18 cellular contexts compared by ENCODE assay signal in the genomic region with DNA sequence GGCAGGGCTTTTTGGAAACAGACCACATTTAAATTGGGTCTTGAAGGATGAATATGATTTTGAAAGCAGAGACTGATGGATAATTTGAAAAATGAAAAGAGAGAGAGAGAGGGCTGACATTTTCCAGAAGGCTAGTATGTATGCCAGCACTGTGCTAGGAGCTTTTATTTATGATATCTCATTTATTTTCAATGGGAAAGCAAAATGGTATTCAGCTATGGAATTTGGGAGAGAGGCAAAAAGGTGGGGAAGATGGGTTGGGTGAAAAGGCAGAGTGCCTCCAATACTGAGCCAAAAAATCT.
DNase-seq lines count a peak whose midpoint lies in the region; ATAC-seq, FAIRE-seq and TF ChIP-seq lines count a peak whose summit lies in the region.
"Had no signal": no experiment of that assay in that cellular context is flagged by ENCODE, and none has a peak within 500 bp of the region (broad histone marks: within the 10 kb centered on the region; RNA-seq: fewer than 3 reads in every experiment).

No MANE protein-coding gene starts in this region.

- ATAC-seq in heart right ventricle = no peak
- ATAC-seq: A549; CD8-positive, alpha-beta T cell; HCT116 had no signal

- no peak overlapping the region for H2BK5ac ChIP-seq in H1 (ENCODE audit: low read depth, low read length)
- H2BK5ac ChIP-seq in mesendoderm (ENCODE audit: low read length) = no peak overlapping the region

- no peak overlapping the region for H3K14ac ChIP-seq in H1 (ENCODE audit: insufficient read length)

- H2BK20ac ChIP-seq in H1 (ENCODE audit: low read length) = no peak overlapping the region

- H3K27me3 ChIP-seq in H1 (replicated peaks in 1 of 4; ENCODE audit: control insufficient read depth in 3 of 4, extremely low read depth in 1 of 4, insufficient read depth in 3 of 4, low read length in 3 of 4) (peaks cover 0 to 1% (median 0%) of the 10 kb centered on the region in 4 experiments; a peak in 1 of 7 replicates), mesendoderm (ENCODE audit: insufficient read depth, low read length, poor library complexity) (no peaks in the 10 kb centered on the region), breast epithelium (no peaks in the 10 kb centered on the region), adrenal gland (no peaks in the 10 kb centered on the region), heart right ventricle (no peaks in the 10 kb centered on the region)

- H3K56ac ChIP-seq in H1 (replicated peaks; ENCODE audit: insufficient read length, low read depth, low read length) (no peak overlapping the region), mesendoderm (ENCODE audit: low read length) (no peak overlapping the region)

- H4K20me1 ChIP-seq in H1 (replicated peaks in 1 of 2; ENCODE audit: control insufficient read depth in 1 of 2, insufficient read depth in 2 of 2, low read length in 2 of 2) = no peaks in the 10 kb centered on the region

- H2AK5ac ChIP-seq in H1 (ENCODE audit: low read depth, low read length) (no peak overlapping the region), mesendoderm (ENCODE audit: low read length) (no peak overlapping the region)

- H4K91ac ChIP-seq in H1 (replicated peaks; ENCODE audit: insufficient read length, low read length) = no peak overlapping the region

- TF ChIP-seq EP300 in H1 (IDR thresholded peaks at IDR 0.05; ENCODE audit: borderline replicate concordance in 1 of 2, low read depth in 2 of 2, low read length in 2 of 2) = no peak

- no peaks in the 10 kb centered on the region for H3K23me2 ChIP-seq in H1 (ENCODE audit: low read depth, low read length)

- peaks cover 2% of the 10 kb centered on the region; the same call in 1 of the 2 replicates for H3K79me1 ChIP-seq in H1 (ENCODE audit: low read depth, low read length)
- peaks cover 9% of the 10 kb centered on the region for H3K79me1 ChIP-seq in mesendoderm (ENCODE audit: low read length)

- H3K23ac ChIP-seq in H1 (ENCODE audit: insufficient read length) = no peak overlapping the region
- no peak overlapping the region for H3K23ac ChIP-seq in mesendoderm (ENCODE audit: low read length)

- H3K4me2 ChIP-seq in H1 (ENCODE audit: insufficient read depth in 1 of 2, low read depth in 2 of 2, low read length in 2 of 2) (0 out of 4 replicates have a peak overlapping the region, but pooled peaks of 1 of the 2 experiments have one; percentile 34), mesendoderm (ENCODE audit: low read length) (no peak overlapping the region)

- no peak for TF ChIP-seq CTCF in H1 (IDR thresholded peaks at IDR 0.05; ENCODE audit: control extremely low read depth in 1 of 3, insufficient read depth in 1 of 3, low read depth in 1 of 3, low read length in 3 of 3)
- no peak for TF ChIP-seq CTCF in breast epithelium (IDR thresholded peaks at IDR 0.05)
- TF ChIP-seq CTCF in adrenal gland (IDR thresholded peaks at IDR 0.05) = no peak
- TF ChIP-seq CTCF in heart right ventricle (IDR thresholded peaks at IDR 0.05) = no peak

- peak overlapping the region; percentile 15 for H4K5ac ChIP-seq in H1 (ENCODE audit: insufficient read length, low read depth, low read length)
- H4K5ac ChIP-seq in mesendoderm (ENCODE audit: low read length) = no peak overlapping the region

- H3K9ac ChIP-seq in H1 (replicated peaks in 1 of 4; ENCODE audit: extremely low read depth in 1 of 4, low read depth in 3 of 4, low read length in 3 of 4) (no peak overlapping the region), mesendoderm (ENCODE audit: low read length) (no peak overlapping the region)

- H2BK15ac ChIP-seq in H1 (ENCODE audit: low read length) (no peak overlapping the region), mesendoderm (replicated peaks; ENCODE audit: low read depth) (peak overlapping the region; percentile 57)

- H3K79me2 ChIP-seq in H1 (ENCODE audit: control insufficient read depth in 1 of 2, insufficient read depth in 2 of 2, low read length in 2 of 2) = peaks cover 0 to 45% of the 10 kb centered on the region in 2 experiments; a peak in 2 of 4 replicates
- peaks cover 29% of the 10 kb centered on the region for H3K79me2 ChIP-seq in mesendoderm (ENCODE audit: control insufficient read depth, insufficient read depth, low read length)

- no peak for FAIRE-seq in H1 (lab: Jason Lieb, UNC)
- FAIRE-seq: A549, D721Med, G401.6, GM12891, GM19239 had no signal

- no peak overlapping the region for H2BK120ac ChIP-seq in H1 (replicated peaks; ENCODE audit: low read depth, low read length)
- H2BK120ac ChIP-seq in mesendoderm (ENCODE audit: low read depth, low read length) = no peak overlapping the region

- no peak overlapping the region for H2BK12ac ChIP-seq in H1 (ENCODE audit: low read depth, low read length)

- DNase-seq in SK-N-DZ (ENCODE audit: low spot score) (peak; percentile 64), H1 (ENCODE audit: low read depth in 1 of 2, low spot score in 2 of 2) (no peak), mesendoderm (no peak), breast epithelium (ENCODE audit: low spot score in 2 of 2) (no peak), adrenal gland (no peak), heart right ventricle (no peak)
- DNase-seq in activated effector memory CD4-positive, alpha-beta T cell treated with Interleukin-2 at 50 U/mL for 16 hours = no peak
- DNase-seq: CD8-positive, alpha-beta T cell; COR-L47; DMS153; DMS79 treated with DMSO at 0.1 percent for 48 hours; EL had no signal

- H3K4me3 ChIP-seq in H1 (ENCODE audit: extremely low read depth in 1 of 4, insufficient read depth in 2 of 4, low read depth in 3 of 4, low read length in 4 of 4) (no peak overlapping the region), mesendoderm (ENCODE audit: low read length) (no peak overlapping the region), breast epithelium (no peak overlapping the region), adrenal gland (no peak overlapping the region), heart right ventricle (no peak overlapping the region)
- H3K4me3 ChIP-seq: A549 had no signal

- POLR2A ChIA-PET in H1 (lab: Charles Lee; ENCODE audit: partially characterized antibody) = no interaction called here

- H4K8ac ChIP-seq in H1 (ENCODE audit: extremely low read depth, insufficient read depth, low read length) (no peak overlapping the region), mesendoderm (ENCODE audit: low read depth, low read length) (no peak overlapping the region)

- H3K27ac ChIP-seq in H1 (ENCODE audit: low read depth, low read length) (no peak overlapping the region), mesendoderm (ENCODE audit: low read depth, low read length) (no peak overlapping the region), breast epithelium (no peak overlapping the region), adrenal gland (no peak overlapping the region), heart right ventricle (peak overlapping the region in 2 of 10 donors; percentile 4 to 20)
- H3K27ac ChIP-seq: A549 had no signal

- peaks cover 2 to 13% (median 7%) of the 10 kb centered on the region in 4 experiments; a peak in 4 of 7 replicates for H3K4me1 ChIP-seq in H1 (replicated peaks in 1 of 4; ENCODE audit: control insufficient read depth in 3 of 4, insufficient read depth in 4 of 4, low read length in 3 of 4)
- peaks cover 3% of the 10 kb centered on the region for H3K4me1 ChIP-seq in mesendoderm (ENCODE audit: control insufficient read depth, low read depth, low read length)
- H3K4me1 ChIP-seq in breast epithelium = no peaks in the 10 kb centered on the region
- peaks cover 0 to 25% of the 10 kb centered on the region in 2 donors for H3K4me1 ChIP-seq in adrenal gland (replicated peaks in 1 of 2)
- peaks cover 5 to 75% (median 33%) of the 10 kb centered on the region in 9 donors for H3K4me1 ChIP-seq in heart right ventricle

- no peak for TF ChIP-seq POLR2A in H1 (IDR thresholded peaks at IDR 0.05; ENCODE audit: control extremely low read depth in 1 of 2, low read depth in 2 of 2, low read length in 2 of 2)
- TF ChIP-seq POLR2A in breast epithelium (IDR thresholded peaks at IDR 0.05) = no peak
- no peak for TF ChIP-seq POLR2A in adrenal gland (IDR thresholded peaks at IDR 0.05)

- CTCF ChIA-PET in H1 (lab: Charles Lee; ENCODE audit: partially characterized antibody) = interaction anchor here (0.7 to 1.6 kb wide), 3 partner anchors 54 to 382 kb away, joined by 3 read pairs; no protein-coding TSS in a partner anchor

- H3K4ac ChIP-seq in H1 (replicated peaks; ENCODE audit: insufficient read length, low read depth, low read length) = no peak overlapping the region
- H3K4ac ChIP-seq in mesendoderm (ENCODE audit: low read depth, low read length) = no peak overlapping the region

- intact Hi-C loops in breast epithelium (cut with DNase I; ENCODE audit: low total_unique reads) (no loop called here), adrenal gland (cut with DNase I) (no loop called here), heart right ventricle (cut with DNase I) (loop anchor here in 2 of 10 donors (10.0 kb wide), 2 partner anchors 68 to 262 kb away; a partner anchor contains a TSS)

- no peak for TF ChIP-seq RAD21 in H1 (IDR thresholded peaks at IDR 0.05 in 1 of 2, conservative IDR thresholded peaks at IDR 0.05 in 1 of 2; ENCODE audit: low read depth in 2 of 2, low read length in 2 of 2)

- H3K36me3 ChIP-seq in H1 (ENCODE audit: control insufficient read depth in 2 of 4, insufficient read depth in 4 of 4, low read length in 3 of 4) = no peaks in the 10 kb centered on the region
- no peaks in the 10 kb centered on the region for H3K36me3 ChIP-seq in mesendoderm (ENCODE audit: control insufficient read depth, insufficient read depth, low read length)
- no peaks in the 10 kb centered on the region for H3K36me3 ChIP-seq in breast epithelium
- H3K36me3 ChIP-seq in adrenal gland (replicated peaks in 1 of 2) = no peaks in the 10 kb centered on the region
- no peaks in the 10 kb centered on the region for H3K36me3 ChIP-seq in heart right ventricle

- H2AFZ ChIP-seq in H1 (ENCODE audit: low read length) = no peak overlapping the region

- H3K9me3 ChIP-seq in H1 (ENCODE audit: insufficient read depth in 2 of 2, low read depth in 1 of 2, low read length in 1 of 2) (no peaks in the 10 kb centered on the region), breast epithelium (no peaks in the 10 kb centered on the region), adrenal gland (replicated peaks in 1 of 3) (no peaks in the 10 kb centered on the region), heart right ventricle (no peaks in the 10 kb centered on the region)
- H3K9me3 ChIP-seq: A549 had no signal

- H3K18ac ChIP-seq in H1 (ENCODE audit: extremely low read depth, low read length) (no peak overlapping the region), mesendoderm (ENCODE audit: low read length) (no peak overlapping the region)

TF ChIP-seq in H1, 55 proteins besides CTCF, POLR2A, EP300 and RAD21:
- no peak for TF ChIP-seq SIN3A (conservative IDR thresholded peaks at IDR 0.05 in 1 of 2, IDR thresholded peaks at IDR 0.05 in 1 of 2; ENCODE audit: low read depth in 1 of 2, low read length in 2 of 2)
